15 cellular contexts compared by ENCODE assay signal in the genomic region with DNA sequence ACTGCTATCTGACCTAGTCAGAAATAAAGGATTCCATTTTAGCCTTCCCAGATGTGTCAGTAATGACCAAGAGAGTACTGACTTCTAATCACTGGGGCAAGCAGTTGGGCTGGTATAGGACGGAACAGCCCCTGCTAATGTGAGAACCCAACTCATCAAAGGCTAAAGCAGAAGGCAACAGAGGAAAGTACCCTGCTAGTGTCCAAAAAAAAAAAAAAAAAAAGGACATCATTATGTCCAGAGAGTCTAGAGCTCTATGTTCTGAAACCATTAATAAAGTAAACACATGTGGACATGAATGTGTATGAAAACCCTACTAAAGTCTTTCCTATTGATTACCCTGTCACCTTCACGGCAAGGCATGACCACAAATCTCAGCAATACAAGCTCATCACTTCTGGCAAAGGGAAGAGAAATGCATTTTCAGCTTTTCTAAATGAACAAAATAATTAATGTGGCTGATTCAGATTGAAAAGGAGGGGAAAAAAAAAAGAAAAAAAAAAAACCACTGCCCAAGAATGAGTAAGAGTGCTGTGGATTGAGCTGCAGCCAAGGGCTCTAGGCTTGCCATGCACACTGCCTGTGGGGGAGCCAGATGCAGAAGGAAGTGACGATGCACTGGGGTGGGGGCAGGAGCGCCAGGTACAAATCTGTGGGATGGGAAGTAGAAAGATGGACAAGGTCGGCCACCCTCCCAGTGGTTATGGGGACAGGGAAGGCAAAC.
A peak's percentile ranks its signal among the peaks of the same experiment; 100 is the strongest.
DNase-seq lines count a peak whose midpoint lies in the region; ATAC-seq and TF ChIP-seq lines count a peak whose summit lies in the region.
"Had no signal": no experiment of that assay in that cellular context is flagged by ENCODE, and none has a peak within 500 bp of the region (broad histone marks: within the 10 kb centered on the region; RNA-seq: fewer than 3 reads in every experiment).

No MANE protein-coding gene starts in this region.

- H3K4me1 Mint-ChIP-seq in T-helper 2 cell treated with Interferon-gamma antibody and Interleukin-4, amounts not matched to agents 5 μg/mL and 100 μg/mL, for 36 hours (ENCODE audit: low read depth), result no peaks in the 10 kb centered on the region
- peaks cover 7 to 33% (median 20%) of the 10 kb centered on the region in 7 donors for H3K4me1 Mint-ChIP-seq in naive thymus-derived CD4-positive, alpha-beta T cell

- no peaks in the 10 kb centered on the region for H3K9me3 Mint-ChIP-seq in T-helper 2 cell treated with Interferon-gamma antibody and Interleukin-4, amounts not matched to agents 5 μg/mL and 100 μg/mL, for 36 hours
- peaks cover 0 to 2% (median 0%) of the 10 kb centered on the region in 11 donors for H3K9me3 Mint-ChIP-seq in naive thymus-derived CD4-positive, alpha-beta T cell
- H3K9me3 Mint-ChIP-seq: WTC11 had no signal

- H3K27me3 ChIP-seq in adipocyte (replicated peaks; ENCODE audit: control insufficient read depth, insufficient read depth, low read length), result no peaks in the 10 kb centered on the region
- no peaks in the 10 kb centered on the region for H3K27me3 ChIP-seq in naive thymus-derived CD4-positive, alpha-beta T cell (ENCODE audit: control insufficient read depth in 2 of 2, insufficient read depth in 2 of 2, low read length in 2 of 2)
- no peaks in the 10 kb centered on the region for H3K27me3 ChIP-seq in WERI-Rb-1 (ENCODE audit: insufficient read depth, low read depth, severe bottlenecking)
- H3K27me3 ChIP-seq: ovary had no signal

- intact Hi-C loops in naive thymus-derived CD4-positive, alpha-beta T cell (cut with micrococcal nuclease), result no loop called here

- H3K9me3 ChIP-seq in adipocyte (ENCODE audit: control insufficient read depth, low read length) (no peaks in the 10 kb centered on the region), WERI-Rb-1 (ENCODE audit: severe bottlenecking) (no peaks in the 10 kb centered on the region)
- H3K9me3 ChIP-seq in naive thymus-derived CD4-positive, alpha-beta T cell (ENCODE audit: control insufficient read depth in 2 of 3, low read length in 3 of 3), result no peaks in the 10 kb centered on the region
- H3K9me3 ChIP-seq: ovary had no signal

- peaks cover 11% of the 10 kb centered on the region for H3K4me1 ChIP-seq in adipocyte (ENCODE audit: control insufficient read depth, insufficient read depth, low read length)
- H3K4me1 ChIP-seq in naive thymus-derived CD4-positive, alpha-beta T cell (ENCODE audit: control insufficient read depth in 2 of 2, insufficient read depth in 2 of 2, low read length in 2 of 2), result no peaks in the 10 kb centered on the region

- no peaks in the 10 kb centered on the region for H3K27me3 Mint-ChIP-seq in T-helper 2 cell treated with Interferon-gamma antibody and Interleukin-4, amounts not matched to agents 5 μg/mL and 100 μg/mL, for 36 hours (ENCODE audit: low read depth)
- H3K27me3 Mint-ChIP-seq in naive thymus-derived CD4-positive, alpha-beta T cell, result no peaks in the 10 kb centered on the region

- ATAC-seq in naive thymus-derived CD4-positive, alpha-beta T cell, result peak; percentile 26
- ATAC-seq: WTC11 had no signal

- no peak for DNase-seq in T-helper 2 cell treated with Interferon-gamma antibody and Interleukin-4, amounts not matched to agents 5 μg/mL and 100 μg/mL, for 36 hours (ENCODE audit: low spot score)
- DNase-seq in T-helper 2 cell (no peak), HT1080 (ENCODE audit: low read depth) (peak; percentile 62), adipocyte (ENCODE audit: low read depth) (no peak), NCI-H1694 treated with DMSO at 0.1 percent for 48 hours (lab: John Stamatoyannopoulos, UW) (no peak), WERI-Rb-1 (no peak), NCI-H2227 treated with DMSO at 0.1 percent for 48 hours (lab: John Stamatoyannopoulos, UW) (no peak)
- no peak for DNase-seq in naive thymus-derived CD4-positive, alpha-beta T cell
- DNase-seq: 8988T; kidney glomerular epithelial cell; NCI-H1436; ovary; PC-9; stimulated activated CD4-positive, alpha-beta T cell treated with anti-CD3 and anti-CD28 coated beads, Interleukin-2, amount 100 ng/mL, for 48 hours had no signal

- no peak overlapping the region for H3K4me3 Mint-ChIP-seq in T-helper 2 cell treated with Interferon-gamma antibody and Interleukin-4, amounts not matched to agents 5 μg/mL and 100 μg/mL, for 36 hours
- H3K4me3 Mint-ChIP-seq in naive thymus-derived CD4-positive, alpha-beta T cell, result peak overlapping the region in 1 of 10 donors; percentile 39
- H3K4me3 Mint-ChIP-seq: WTC11 had no signal

- H3K4me3 ChIP-seq in adipocyte (ENCODE audit: low read length), result no peak overlapping the region
- H3K4me3 ChIP-seq in naive thymus-derived CD4-positive, alpha-beta T cell (ENCODE audit: low read length), result no peak overlapping the region
- H3K4me3 ChIP-seq in WERI-Rb-1 (ENCODE audit: low read depth, low read length), result no peak overlapping the region
- H3K4me3 ChIP-seq: ovary, PC-9 had no signal

- peak overlapping the region; percentile 31 for H3K9ac ChIP-seq in adipocyte (ENCODE audit: low read length)

- CTCF ChIA-PET in naive thymus-derived CD4-positive, alpha-beta T cell (lab: Charles Lee), result interaction anchor here (0.6 to 0.9 kb wide), 4 partner anchors 9 to 45 kb away, joined by 3 to 6 read pairs (median 4); no protein-coding TSS in a partner anchor

- H3K36me3 Mint-ChIP-seq in T-helper 2 cell treated with Interferon-gamma antibody and Interleukin-4, amounts not matched to agents 5 μg/mL and 100 μg/mL, for 36 hours (ENCODE audit: low read depth), result peaks cover 81% of the 10 kb centered on the region
- H3K36me3 Mint-ChIP-seq in naive thymus-derived CD4-positive, alpha-beta T cell, result peaks cover 20 to 77% (median 62%) of the 10 kb centered on the region in 5 donors

- no peak for TF ChIP-seq CTCF in WERI-Rb-1 (IDR thresholded peaks at IDR 0.05; ENCODE audit: low read depth, low read length)

- POLR2A ChIA-PET in naive thymus-derived CD4-positive, alpha-beta T cell (lab: Charles Lee), result no interaction called here

- H3K27ac Mint-ChIP-seq in T-helper 2 cell treated with Interferon-gamma antibody and Interleukin-4, amounts not matched to agents 5 μg/mL and 100 μg/mL, for 36 hours, result peak overlapping the region; percentile 5
- H3K27ac Mint-ChIP-seq in naive thymus-derived CD4-positive, alpha-beta T cell, result peak overlapping the region in 8 of 9 donors; percentile 40 to 86 (median 74)
- H3K27ac Mint-ChIP-seq: WTC11 had no signal

- H3K36me3 ChIP-seq in adipocyte (ENCODE audit: control insufficient read depth, insufficient read depth, low read length, severe bottlenecking) (peaks cover 68% of the 10 kb centered on the region), WERI-Rb-1 (peaks cover 87% of the 10 kb centered on the region)
- H3K36me3 ChIP-seq in naive thymus-derived CD4-positive, alpha-beta T cell (ENCODE audit: control insufficient read depth in 2 of 3, insufficient read depth in 3 of 3, low read length in 3 of 3), result peaks cover 66 to 99% (median 79%) of the 10 kb centered on the region in 3 experiments
- H3K36me3 ChIP-seq: ovary had no signal

- H3K27ac ChIP-seq in naive thymus-derived CD4-positive, alpha-beta T cell (ENCODE audit: low read depth, low read length), result no peak overlapping the region
- no peak overlapping the region for H3K27ac ChIP-seq in WERI-Rb-1
- H3K27ac ChIP-seq: ovary, PC-9 had no signal
